ENCODE assay signal across 20 cellular contexts in genomic region chr2:46319711-46320110, GRCh38. TPM values are rescaled to one million over a fixed set of nuclear protein-coding genes. Genes with fewer than 3 reads are reported as not detected.
A peak's percentile ranks its signal among the peaks of the same experiment; 100 is the strongest.
DNase-seq lines count a peak whose midpoint lies in the region; ATAC-seq and TF ChIP-seq lines count a peak whose summit lies in the region.
"Had no signal": no experiment of that assay in that cellular context is flagged by ENCODE, and none has a peak within 500 bp of the region (broad histone marks: within the 10 kb centered on the region; RNA-seq: fewer than 3 reads in every experiment).

No MANE protein-coding gene starts in this region.

- H3K27ac ChIP-seq in body of pancreas (peak overlapping the region in 3 of 4 donors; percentile 49 to 65 (median 50)), liver (ENCODE audit: low read depth in 1 of 2, low read length in 2 of 2) (peak overlapping the region; percentile 88 to 92), skeletal muscle tissue (ENCODE audit: low read depth, low read length) (peak overlapping the region; percentile 5)

- no peaks in the 10 kb centered on the region for H3K36me3 ChIP-seq in body of pancreas (replicated peaks in 1 of 2; ENCODE audit: insufficient read depth in 1 of 2, low read depth in 2 of 2)
- H3K36me3 ChIP-seq in liver (ENCODE audit: control insufficient read depth in 4 of 4, insufficient read depth in 3 of 4, low read depth in 1 of 4, low read length in 3 of 4), result peaks cover 0 to 3% (median 0%) of the 10 kb centered on the region in 4 donors
- no peaks in the 10 kb centered on the region for H3K36me3 ChIP-seq in skeletal muscle tissue (ENCODE audit: control insufficient read depth in 3 of 3, insufficient read depth in 3 of 3, low read length in 3 of 3)
- H3K36me3 ChIP-seq: ovary had no signal

- H3K9ac ChIP-seq in liver (ENCODE audit: low read depth in 1 of 2, low read length in 2 of 2) (peak overlapping the region; percentile 52 to 78), skeletal muscle tissue (ENCODE audit: low read depth in 1 of 3, low read length in 3 of 3) (no peak overlapping the region)

- H3K4me3 Mint-ChIP-seq in HFFc6, result peak overlapping the region; percentile 4; the same call in 1 of the 2 replicates
- no peak overlapping the region for H3K4me3 Mint-ChIP-seq in activated CD8-positive, alpha-beta T cell treated with anti-CD3 and anti-CD28 coated beads for 36 hours
- H3K4me3 Mint-ChIP-seq in activated CD4-positive, alpha-beta T cell treated with anti-CD3 and anti-CD28 coated beads, Interleukin-2, amount 10 ng/mL, durations not matched to agents 24 days and 14 days, result no peak overlapping the region
- H3K4me3 Mint-ChIP-seq: CD4-positive, alpha-beta T cell had no signal

- 26 to 32% methylated on average over 5 of the region's 5 CpGs for WGBS in body of pancreas, 2 donors
- 26% methylated on average over 5 of the region's 5 CpGs for WGBS in liver

- H3K27me3 ChIP-seq in body of pancreas (no peaks in the 10 kb centered on the region), liver (ENCODE audit: control insufficient read depth in 4 of 4, insufficient read depth in 4 of 4, low read length in 3 of 4) (no peaks in the 10 kb centered on the region), skeletal muscle tissue (ENCODE audit: control insufficient read depth in 3 of 3, insufficient read depth in 3 of 3, low read length in 3 of 3) (no peaks in the 10 kb centered on the region)
- H3K27me3 ChIP-seq: ovary had no signal

- DNase-seq in HFFc6 (no peak), body of pancreas (no peak)
- DNase-seq in activated CD4-positive, alpha-beta T cell treated with anti-CD3 and anti-CD28 coated beads, Interleukin-2, amount 50 U/mL, for 1 hour, result no peak
- DNase-seq in activated CD8-positive, alpha-beta T cell treated with anti-CD3 and anti-CD28 coated beads for 36 hours, result no peak
- no peak for DNase-seq in activated CD4-positive, alpha-beta T cell treated with anti-CD3 and anti-CD28 coated beads, Interleukin-2, amount 10 ng/mL, durations not matched to agents 24 days and 14 days
- DNase-seq: activated CD4-positive, alpha-beta T cell treated with anti-CD3 and anti-CD28 coated beads for 1 hour; activated effector memory CD4-positive, alpha-beta T cell treated with Interleukin-2 at 50 U/mL for 16 hours; amygdala; CD4-positive, alpha-beta T cell; DMS79; effector CD8-positive, alpha-beta T cell; Kasumi-1; left colon; NCI-H1092 treated with DMSO at 0.1 percent for 48 hours; ovary; stimulated activated CD4-positive, alpha-beta T cell treated with anti-CD3 and anti-CD28 coated beads, Interleukin-12 subunit alpha, Interleukin-12 subunit beta, amount 100 ng/mL, for 4 hours; T1000 had no signal

- CTCF ChIA-PET in activated CD8-positive, alpha-beta T cell treated with anti-CD3 and anti-CD28 coated beads for 36 hours (lab: Charles Lee), result interaction anchor here (0.9 to 2.7 kb wide), 3 partner anchors 8 to 138 kb away, joined by 3 to 9 read pairs (median 5); no protein-coding TSS in a partner anchor

- no peak for TF ChIP-seq POLR2A in body of pancreas (IDR thresholded peaks at IDR 0.05)

- intact Hi-C loops in body of pancreas (cut with DNase I), result no loop called here
- intact Hi-C loops in activated CD8-positive, alpha-beta T cell treated with anti-CD3 and anti-CD28 coated beads for 36 hours (cut with micrococcal nuclease), result no loop called here
- intact Hi-C loops in activated CD4-positive, alpha-beta T cell treated with anti-CD3 and anti-CD28 coated beads, Interleukin-2, amount 10 ng/mL, durations not matched to agents 24 days and 14 days (cut with micrococcal nuclease), result no loop called here

- H3K27ac Mint-ChIP-seq in HFFc6, result peak overlapping the region; percentile 24; the same call in 1 of the 2 replicates
- no peak overlapping the region for H3K27ac Mint-ChIP-seq in activated CD8-positive, alpha-beta T cell treated with anti-CD3 and anti-CD28 coated beads for 36 hours
- H3K27ac Mint-ChIP-seq in activated CD4-positive, alpha-beta T cell treated with anti-CD3 and anti-CD28 coated beads, Interleukin-2, amount 10 ng/mL, durations not matched to agents 24 days and 14 days, result no peak overlapping the region
- H3K27ac Mint-ChIP-seq: CD4-positive, alpha-beta T cell had no signal

- peaks cover 77% of the 10 kb centered on the region for H3K4me1 Mint-ChIP-seq in HFFc6 (ENCODE audit: low read depth)
- H3K4me1 Mint-ChIP-seq in activated CD8-positive, alpha-beta T cell treated with anti-CD3 and anti-CD28 coated beads for 36 hours (ENCODE audit: low read depth), result peaks cover 6% of the 10 kb centered on the region
- peaks cover 16% of the 10 kb centered on the region for H3K4me1 Mint-ChIP-seq in activated CD4-positive, alpha-beta T cell treated with anti-CD3 and anti-CD28 coated beads, Interleukin-2, amount 10 ng/mL, durations not matched to agents 24 days and 14 days

- H3K4me3 ChIP-seq in body of pancreas (no peak overlapping the region), liver (ENCODE audit: low read depth in 1 of 3, low read length in 3 of 3) (peak overlapping the region in 1 of 3 donors; percentile 29), skeletal muscle tissue (ENCODE audit: low read length in 3 of 3) (no peak overlapping the region)
- H3K4me3 ChIP-seq: ovary had no signal

- H3K4me1 ChIP-seq in body of pancreas (peaks cover 52% of the 10 kb centered on the region), liver (ENCODE audit: control insufficient read depth in 4 of 4, insufficient read depth in 4 of 4, low read length in 3 of 4) (peaks cover 15 to 94% (median 54%) of the 10 kb centered on the region in 4 donors), skeletal muscle tissue (ENCODE audit: control insufficient read depth in 3 of 3, insufficient read depth in 3 of 3, low read length in 3 of 3) (peaks cover 20 to 29% (median 26%) of the 10 kb centered on the region in 3 donors)

- H3K9me3 ChIP-seq in body of pancreas (no peaks in the 10 kb centered on the region), liver (ENCODE audit: control insufficient read depth in 4 of 4, low read length in 3 of 4) (no peaks in the 10 kb centered on the region), skeletal muscle tissue (ENCODE audit: control insufficient read depth in 3 of 3, low read length in 3 of 3) (no peaks in the 10 kb centered on the region)
- H3K9me3 ChIP-seq: ovary had no signal

- no peak for ATAC-seq in body of pancreas
- ATAC-seq in activated CD8-positive, alpha-beta T cell treated with anti-CD3 and anti-CD28 coated beads for 36 hours, result no peak
- ATAC-seq in GM19463 (IDR thresholded peaks at IDR 0.05; ENCODE audit: unreplicated experiment), result no peak
- ATAC-seq: left colon had no signal

- POLR2A ChIA-PET in activated CD8-positive, alpha-beta T cell treated with anti-CD3 and anti-CD28 coated beads for 36 hours (lab: Charles Lee), result no interaction called here

- no peak for TF ChIP-seq RAD21 in liver (IDR thresholded peaks at IDR 0.05)

- TF ChIP-seq CTCF in HFFc6 (IDR thresholded peaks at IDR 0.05), result no peak
- TF ChIP-seq CTCF in body of pancreas (IDR thresholded peaks at IDR 0.05), result no peak
- TF ChIP-seq CTCF in liver (IDR thresholded peaks at IDR 0.05; ENCODE audit: low read depth, low read length, missing input control), result no peak
- TF ChIP-seq CTCF in activated CD8-positive, alpha-beta T cell treated with anti-CD3 and anti-CD28 coated beads for 36 hours (IDR thresholded peaks at IDR 0.05), result no peak

- peaks cover 12% of the 10 kb centered on the region for H3K36me3 Mint-ChIP-seq in HFFc6 (ENCODE audit: low read depth)
- no peaks in the 10 kb centered on the region for H3K36me3 Mint-ChIP-seq in activated CD8-positive, alpha-beta T cell treated with anti-CD3 and anti-CD28 coated beads for 36 hours (ENCODE audit: low read depth)
- no peaks in the 10 kb centered on the region for H3K36me3 Mint-ChIP-seq in activated CD4-positive, alpha-beta T cell treated with anti-CD3 and anti-CD28 coated beads, Interleukin-2, amount 10 ng/mL, durations not matched to agents 24 days and 14 days (ENCODE audit: low read depth)

- no peaks in the 10 kb centered on the region; the same call in 1 of the 2 replicates for H3K27me3 Mint-ChIP-seq in HFFc6 (ENCODE audit: insufficient read depth)
- H3K27me3 Mint-ChIP-seq in activated CD8-positive, alpha-beta T cell treated with anti-CD3 and anti-CD28 coated beads for 36 hours, result no peaks in the 10 kb centered on the region
- H3K27me3 Mint-ChIP-seq in activated CD4-positive, alpha-beta T cell treated with anti-CD3 and anti-CD28 coated beads, Interleukin-2, amount 10 ng/mL, durations not matched to agents 24 days and 14 days, result peaks cover 38% of the 10 kb centered on the region
- H3K27me3 Mint-ChIP-seq: CD4-positive, alpha-beta T cell had no signal

- 0 out of 2 replicates have a peak, but pooled peaks cover 6% of the 10 kb centered on the region for H3K9me3 Mint-ChIP-seq in HFFc6
- no peaks in the 10 kb centered on the region for H3K9me3 Mint-ChIP-seq in activated CD8-positive, alpha-beta T cell treated with anti-CD3 and anti-CD28 coated beads for 36 hours
- H3K9me3 Mint-ChIP-seq in activated CD4-positive, alpha-beta T cell treated with anti-CD3 and anti-CD28 coated beads, Interleukin-2, amount 10 ng/mL, durations not matched to agents 24 days and 14 days, result no peaks in the 10 kb centered on the region
- H3K9me3 Mint-ChIP-seq: CD4-positive, alpha-beta T cell had no signal

TF ChIP-seq in liver, 16 proteins besides CTCF, POLR2A, EP300 and RAD21 (continues in another document):
- TF ChIP-seq HNF4A (conservative IDR thresholded peaks at IDR 0.05) (no peak), TAF1 (conservative IDR thresholded peaks at IDR 0.05) (no peak), NR2F2 (IDR thresholded peaks at IDR 0.05) (no peak), SP1 (IDR thresholded peaks at IDR 0.05) (no peak), RXRA (IDR thresholded peaks at IDR 0.05) (no peak), EGR1 (IDR thresholded peaks at IDR 0.05; ENCODE audit: low read depth in 2 of 2) (no peak), FOXA2 (IDR thresholded peaks at IDR 0.05) (no peak), FOXA1 (IDR thresholded peaks at IDR 0.05) (no peak)
- TF ChIP-seq, protein P1, sequence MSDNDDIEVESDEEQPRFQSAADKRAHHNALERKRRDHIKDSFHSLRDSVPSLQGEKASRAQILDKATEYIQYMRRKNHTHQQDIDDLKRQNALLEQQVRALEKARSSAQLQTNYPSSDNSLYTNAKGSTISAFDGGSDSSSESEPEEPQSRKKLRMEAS (IDR thresholded peaks at IDR 0.05), result no peak

RNA-seq across cellular contexts. Expression of gene EPAS1, which starts 22.5 kb away (rescaled TPM):
- total RNA-seq in HFFc6 (2021; fragmentation: NEBNext Ultra II Directional; extraction: Animal tissue kit (Norgen Biotek cat#: 25700)), result 100 to 1,000 TPM in 4 of 6 experiments, 10 to 100 TPM in 2; 93.5 to 115 (median 101) TPM
- total RNA-seq in body of pancreas (100 to 1,000 TPM in 1 of 2 donors, 10 to 100 TPM in 1; 58.4 to 162 TPM), liver (100 to 1,000 TPM in 1 of 2 donors, 10 to 100 TPM in 1; 51.5 to 193 TPM), skeletal muscle tissue (13.6 TPM)
- polyA plus RNA-seq in liver, result 10 to 100 TPM; 26.2 to 70.7 TPM
- 10 to 100 TPM in 1 of 2 experiments, 1 to 10 TPM in 1; 8.3 to 12.2 TPM for total RNA-seq in activated CD8-positive, alpha-beta T cell treated with anti-CD3 and anti-CD28 coated beads for 36 hours
- 16.2 and 19.4 TPM in 2 replicates for total RNA-seq in activated CD4-positive, alpha-beta T cell treated with anti-CD3 and anti-CD28 coated beads, Interleukin-2, amount 10 ng/mL, durations not matched to agents 24 days and 14 days

Comparison
In these comparisons a context has a peak if more than half of its experiments do, and no peak if none do; other contexts are left out.
1. H3K27ac ChIP-seq: peak in every context shown above with its lines; median percentile 90 in liver; 50 in body of pancreas; 5 in skeletal muscle tissue.
2. H3K9ac ChIP-seq: peak in liver (2 of 2); none in skeletal muscle tissue (0 of 3).